In genomic region chr12:116465892-116466291, GRCh38 we compare ENCODE assay signal across 16 cellular contexts.
DNase-seq lines count a peak whose midpoint lies in the region; ATAC-seq and TF ChIP-seq lines count a peak whose summit lies in the region.
"Had no signal": no experiment of that assay in that cellular context is flagged by ENCODE, and none has a peak within 500 bp of the region (broad histone marks: within the 10 kb centered on the region; RNA-seq: fewer than 3 reads in every experiment).

No MANE protein-coding gene starts in this region.

- POLR2A ChIA-PET in HCT116 (lab: Charles Lee), result interaction anchor here (2.5 kb wide), 1 partner anchor 41 kb away, joined by 6 read pairs; no protein-coding TSS in a partner anchor

- TF ChIP-seq RAD21 in HCT116 (IDR thresholded peaks at IDR 0.05; ENCODE audit: low read depth), result no peak

- no peaks in the 10 kb centered on the region for H3K79me2 ChIP-seq in HCT116 (ENCODE audit: insufficient read depth, low read length)

- H3K27me3 ChIP-seq in HCT116 (ENCODE audit: insufficient read depth, low read length) (no peaks in the 10 kb centered on the region), spleen (replicated peaks in 1 of 7) (no peaks in the 10 kb centered on the region)
- H3K27me3 ChIP-seq: BE2C, SJCRH30 had no signal

- H3K36me3 ChIP-seq in HCT116 (ENCODE audit: control insufficient read depth in 1 of 2, insufficient read depth in 2 of 2, low read length in 2 of 2), result no peaks in the 10 kb centered on the region
- H3K36me3 ChIP-seq in spleen, result no peaks in the 10 kb centered on the region
- H3K36me3 ChIP-seq: BE2C, SJCRH30 had no signal

- no peak overlapping the region for H3K27ac ChIP-seq in HCT116 (ENCODE audit: low read depth, low read length)
- H3K27ac ChIP-seq in spleen, result no peak overlapping the region
- H3K27ac ChIP-seq: SJCRH30 had no signal

- BruUV-seq in HCT116 (replicated peaks; lab: Mats Ljungman, UMichigan), result no TSS peak

- H3K4me2 ChIP-seq in HCT116 (ENCODE audit: low read length), result no peak overlapping the region

- no peaks in the 10 kb centered on the region for H4K20me1 ChIP-seq in HCT116 (ENCODE audit: insufficient read depth)

- H3K4me1 ChIP-seq in HCT116 (ENCODE audit: control insufficient read depth in 1 of 2, insufficient read depth in 2 of 2, low read length in 2 of 2) (peaks cover 0 to 39% of the 10 kb centered on the region in 2 experiments; a peak in 3 of 4 replicates), spleen (no peaks in the 10 kb centered on the region)
- H3K4me1 ChIP-seq: BE2C, SJCRH30 had no signal

- H3K9me3 ChIP-seq in HCT116 (ENCODE audit: control insufficient read depth in 1 of 2, insufficient read depth in 1 of 2, low read depth in 1 of 2, low read length in 2 of 2) (no peaks in the 10 kb centered on the region), spleen (no peaks in the 10 kb centered on the region)
- H3K9me3 ChIP-seq: BE2C, SJCRH30 had no signal

- intact Hi-C loops in HCT116 (cut with micrococcal nuclease) (no loop called here), spleen (cut with DNase I; ENCODE audit: low total_unique reads) (no loop called here)

- no peak for TF ChIP-seq POLR2A in HCT116 (IDR thresholded peaks at IDR 0.05; ENCODE audit: borderline replicate concordance, extremely low read depth, insufficient read depth, insufficient read length)
- no peak for TF ChIP-seq POLR2A in spleen (IDR thresholded peaks at IDR 0.05)

- peak; percentile 18 for DNase-seq in NCI-H2196 (lab: John Stamatoyannopoulos, UW; ENCODE audit: unreplicated experiment)
- DNase-seq in NCI-H2196 treated with DMSO at 0.1 percent for 48 hours (lab: John Stamatoyannopoulos, UW; ENCODE audit: unreplicated experiment), result no peak
- no peak for DNase-seq in HCT116 (ENCODE audit: low read depth, low spot score)
- peak; percentile 24 for DNase-seq in cerebellar cortex (ENCODE audit: low spot score)
- DNase-seq in spleen, result peak; percentile 15
- DNase-seq in central memory CD4-positive, alpha-beta T cell, result no peak
- DNase-seq in NOMO-1 treated with dmso at 0.1 percent for 144 hours (lab: John Stamatoyannopoulos, UW; ENCODE audit: unreplicated experiment), result no peak
- DNase-seq: BE2C; CD8-positive, alpha-beta T cell; DMS79; GOT3; NCI-H1105 treated with DMSO at 0.1 percent for 48 hours; NCI-H1694; NCI-H510A; SJCRH30 had no signal

- no peak overlapping the region for H3K9ac ChIP-seq in HCT116 (ENCODE audit: low read length)

- TF ChIP-seq CTCF in HCT116 (IDR thresholded peaks at IDR 0.05 in 2 of 3, conservative IDR thresholded peaks at IDR 0.05 in 1 of 3; ENCODE audit: borderline replicate concordance in 1 of 3, insufficient read depth in 1 of 3, low read depth in 2 of 3, low read length in 2 of 3), result no peak
- TF ChIP-seq CTCF in spleen (IDR thresholded peaks at IDR 0.05 in 8 of 11, conservative IDR thresholded peaks at IDR 0.05 in 3 of 11), result no peak

- RAD21 ChIA-PET in HCT116 (lab: Charles Lee; ENCODE audit: low non-redundant PET in 1 of 2, low total read pairs in 2 of 2, uncharacterized antibody in 2 of 2, unreplicated experiment in 2 of 2), result no interaction called here

- H3K4me3 ChIP-seq in HCT116 (replicated peaks in 1 of 2; ENCODE audit: low read depth in 1 of 2, low read length in 2 of 2) (no peak overlapping the region), spleen (no peak overlapping the region)
- H3K4me3 ChIP-seq: SJCRH30 had no signal

- CTCF ChIA-PET in HCT116 (lab: Charles Lee), result no interaction called here

- 69 to 78% (median 71%) methylated on average over 3 of the region's 3 CpGs for WGBS in spleen, 5 donors

- no peaks in the 10 kb centered on the region for H3K9me2 ChIP-seq in HCT116 (ENCODE audit: insufficient read depth)

- ATAC-seq in HCT116 (peak; percentile 41; the same call in 1 of the 2 replicates), GM21529 (IDR thresholded peaks at IDR 0.05; ENCODE audit: unreplicated experiment) (no peak)
- ATAC-seq: CD8-positive, alpha-beta T cell had no signal

- H2AFZ ChIP-seq in HCT116 (ENCODE audit: low read depth, low read length, poor library complexity, severe bottlenecking), result no peak overlapping the region

TF ChIP-seq in HCT116, 20 proteins besides CTCF, POLR2A, EP300 and RAD21:
- TF ChIP-seq REST (IDR thresholded peaks at IDR 0.05; ENCODE audit: low read depth) (no peak), EGR1 (IDR thresholded peaks at IDR 0.05; ENCODE audit: low read depth) (no peak), CBX3 (IDR thresholded peaks at IDR 0.05; ENCODE audit: low read depth) (no peak)

Comparison
In these comparisons a context has a peak if more than half of its experiments do, and no peak if none do; other contexts are left out.
1. DNase-seq: peak in NCI-H2196 (single experiment), cerebellar cortex (single experiment) and spleen (single experiment); none in NCI-H2196 treated with DMSO at 0.1 percent for 48 hours (single experiment), HCT116 (single experiment), central memory CD4-positive, alpha-beta T cell (single experiment) and NOMO-1 treated with dmso at 0.1 percent for 144 hours (single experiment).